In genomic region chr16:19331794-19332193, GRCh38 we compare ENCODE assay signal across 24 cellular contexts. TPM values are rescaled to one million over a fixed set of nuclear protein-coding genes. Genes with fewer than 3 reads are reported as not detected.
DNase-seq lines count a peak whose midpoint lies in the region; ATAC-seq and TF ChIP-seq lines count a peak whose summit lies in the region.
"Had no signal": no experiment of that assay in that cellular context is flagged by ENCODE, and none has a peak within 500 bp of the region (broad histone marks: within the 10 kb centered on the region; RNA-seq: fewer than 3 reads in every experiment).

No MANE protein-coding gene starts in this region.

- no peaks in the 10 kb centered on the region for H3K9me3 ChIP-seq in adrenal gland (replicated peaks in 1 of 3)
- H3K9me3 ChIP-seq: BE2C had no signal

- no peak for ATAC-seq in stimulated activated memory B cell treated with anti-CD40 and anti-IgM and Interleukin-4, amounts not matched to agents 10 μg/mL and 1 μg/mL and 100 μg/mL, for 72 hours
- ATAC-seq in HG03571 (IDR thresholded peaks at IDR 0.05; ENCODE audit: unreplicated experiment) = no peak

- DNase-seq in OCI-M1 (lab: John Stamatoyannopoulos, UW) = peak; percentile 78
- no peak for DNase-seq in adrenal gland
- no peak for DNase-seq in GOT3 (lab: John Stamatoyannopoulos, UW)
- DNase-seq in NCI-H1930 (lab: John Stamatoyannopoulos, UW) = no peak
- DNase-seq in activated CD4-positive, alpha-beta T cell treated with anti-CD3 and anti-CD28 coated beads, Interleukin-2, amount 10 ng/mL, durations not matched to agents 24 days and 14 days = no peak
- DNase-seq: 8988T; ACHN; AML-193; BE2C; Calu3; CD4-positive, alpha-beta T cell; COR-L47; DMS53; DMS79 treated with DMSO at 0.1 percent for 48 hours; GF-D8; H7; HCEC 1CT had no signal

- H3K4me1 ChIP-seq in adrenal gland (replicated peaks in 1 of 2) = peaks cover 6 to 11% of the 10 kb centered on the region in 2 donors
- H3K4me1 ChIP-seq: BE2C had no signal

- H3K27me3 ChIP-seq in adrenal gland = no peaks in the 10 kb centered on the region
- H3K27me3 ChIP-seq: BE2C; BLaER1 treated with 17β-estradiol and CSF1 and Interleukin-3, amounts not matched to agents 10 nM and 100 nM had no signal

- H3K36me3 Mint-ChIP-seq in stimulated activated memory B cell treated with anti-CD40 and anti-IgM and Interleukin-4, amounts not matched to agents 10 μg/mL and 1 μg/mL and 100 μg/mL, for 72 hours = no peaks in the 10 kb centered on the region
- H3K36me3 Mint-ChIP-seq in activated CD4-positive, alpha-beta T cell treated with anti-CD3 and anti-CD28 coated beads, Interleukin-2, amount 10 ng/mL, durations not matched to agents 24 days and 14 days (ENCODE audit: low read depth) = no peaks in the 10 kb centered on the region
- H3K36me3 Mint-ChIP-seq: CD14-positive monocyte had no signal

- intact Hi-C loops in adrenal gland (cut with DNase I) = no loop called here
- intact Hi-C loops in activated CD4-positive, alpha-beta T cell treated with anti-CD3 and anti-CD28 coated beads, Interleukin-2, amount 10 ng/mL, durations not matched to agents 24 days and 14 days (cut with micrococcal nuclease) = no loop called here

- TF ChIP-seq POLR2A in adrenal gland (IDR thresholded peaks at IDR 0.05) = no peak

- peak overlapping the region; percentile 49 for H3K27ac Mint-ChIP-seq in stimulated activated memory B cell treated with anti-CD40 and anti-IgM and Interleukin-4, amounts not matched to agents 10 μg/mL and 1 μg/mL and 100 μg/mL, for 72 hours
- no peak overlapping the region for H3K27ac Mint-ChIP-seq in activated CD4-positive, alpha-beta T cell treated with anti-CD3 and anti-CD28 coated beads, Interleukin-2, amount 10 ng/mL, durations not matched to agents 24 days and 14 days
- H3K27ac Mint-ChIP-seq: CD14-positive monocyte; CD4-positive, alpha-beta T cell had no signal

- no peaks in the 10 kb centered on the region for H3K36me3 ChIP-seq in adrenal gland (replicated peaks in 1 of 2)
- H3K36me3 ChIP-seq: BE2C; BLaER1 treated with 17β-estradiol and CSF1 and Interleukin-3, amounts not matched to agents 10 nM and 100 nM had no signal

- peak overlapping the region in 4 of 5 donors; percentile 55 to 86 (median 76) for H3K27ac ChIP-seq in adrenal gland
- H3K27ac ChIP-seq: BLaER1 treated with 17β-estradiol and CSF1 and Interleukin-3, amounts not matched to agents 10 nM and 100 nM had no signal

- no peak overlapping the region for H3K4me3 ChIP-seq in adrenal gland
- H3K4me3 ChIP-seq: A549; BLaER1 treated with 17β-estradiol and CSF1 and Interleukin-3, amounts not matched to agents 10 nM and 100 nM had no signal

- no peak overlapping the region for H3K4me3 Mint-ChIP-seq in stimulated activated memory B cell treated with anti-CD40 and anti-IgM and Interleukin-4, amounts not matched to agents 10 μg/mL and 1 μg/mL and 100 μg/mL, for 72 hours
- no peak overlapping the region for H3K4me3 Mint-ChIP-seq in activated CD4-positive, alpha-beta T cell treated with anti-CD3 and anti-CD28 coated beads, Interleukin-2, amount 10 ng/mL, durations not matched to agents 24 days and 14 days
- H3K4me3 Mint-ChIP-seq: CD14-positive monocyte; CD4-positive, alpha-beta T cell had no signal

- 72 to 77% (median 75%) methylated on average over 4 of the region's 4 CpGs for WGBS in adrenal gland, 4 donors

- H3K4me1 Mint-ChIP-seq in stimulated activated memory B cell treated with anti-CD40 and anti-IgM and Interleukin-4, amounts not matched to agents 10 μg/mL and 1 μg/mL and 100 μg/mL, for 72 hours = no peaks in the 10 kb centered on the region
- H3K4me1 Mint-ChIP-seq in activated CD4-positive, alpha-beta T cell treated with anti-CD3 and anti-CD28 coated beads, Interleukin-2, amount 10 ng/mL, durations not matched to agents 24 days and 14 days = no peaks in the 10 kb centered on the region
- H3K4me1 Mint-ChIP-seq: CD14-positive monocyte had no signal

- TF ChIP-seq CTCF in adrenal gland (IDR thresholded peaks at IDR 0.05) = no peak

- no peaks in the 10 kb centered on the region for H3K27me3 Mint-ChIP-seq in stimulated activated memory B cell treated with anti-CD40 and anti-IgM and Interleukin-4, amounts not matched to agents 10 μg/mL and 1 μg/mL and 100 μg/mL, for 72 hours
- peaks cover 1% of the 10 kb centered on the region for H3K27me3 Mint-ChIP-seq in activated CD4-positive, alpha-beta T cell treated with anti-CD3 and anti-CD28 coated beads, Interleukin-2, amount 10 ng/mL, durations not matched to agents 24 days and 14 days

- H3K9me3 Mint-ChIP-seq in stimulated activated memory B cell treated with anti-CD40 and anti-IgM and Interleukin-4, amounts not matched to agents 10 μg/mL and 1 μg/mL and 100 μg/mL, for 72 hours = peaks cover 9% of the 10 kb centered on the region
- H3K9me3 Mint-ChIP-seq in activated CD4-positive, alpha-beta T cell treated with anti-CD3 and anti-CD28 coated beads, Interleukin-2, amount 10 ng/mL, durations not matched to agents 24 days and 14 days = no peaks in the 10 kb centered on the region

RNA-seq across cellular contexts. Expression of gene CLEC19A, which starts 46.3 kb away (rescaled TPM):
- total RNA-seq in adrenal gland = not detected
- polyA plus RNA-seq in adrenal gland = not detected
- total RNA-seq in activated CD4-positive, alpha-beta T cell treated with anti-CD3 and anti-CD28 coated beads, Interleukin-2, amount 10 ng/mL, durations not matched to agents 24 days and 14 days = not detected in 2 replicates
- total RNA-seq: Calu3; CD4-positive, alpha-beta T cell; Daoy; G401 had no signal
- polyA plus RNA-seq: CD14-positive monocyte had no signal
